8 cellular contexts compared by ENCODE assay signal in genomic region chr13:32315255-32316029, GRCh38. TPM values are rescaled to one million over a fixed set of nuclear protein-coding genes. Genes with fewer than 3 reads are reported as not detected.
DNase-seq lines count a peak whose midpoint lies in the region; ATAC-seq and TF ChIP-seq lines count a peak whose summit lies in the region.

TSS of gene BRCA2 (plus strand) at chr13:32315508. CDS start at chr13:32316461, 953 bp downstream.
TSS of gene ZAR1L (minus strand) at chr13:32315363. CDS start at chr13:32311925, 3,438 bp downstream.

- no peaks in the 10 kb centered on the region for H3K4me1 Mint-ChIP-seq in Calu3 (ENCODE audit: low read depth, unreplicated experiment)

- H3K27ac ChIP-seq in OCI-LY3 (ENCODE audit: low read length): peak within 1 kb of the TSS; percentile 89

- CTCF ChIA-PET in Calu3 (lab: Charles Lee): interaction anchor here (1.0 to 1.5 kb wide), 3 partner anchors 12 to 406 kb away, joined by 3 to 4 read pairs (median 3); no protein-coding TSS in a partner anchor

- peak within 1 kb of the TSS; percentile 88 for H3K9ac ChIP-seq in OCI-LY3 (ENCODE audit: low read length)

- TF ChIP-seq CTCF in Calu3 (IDR thresholded peaks at IDR 0.05; ENCODE audit: unreplicated experiment) (no peak), OCI-LY3 (IDR thresholded peaks at IDR 0.05; ENCODE audit: low read depth, low read length) (no peak), epithelial cell of esophagus (IDR thresholded peaks at IDR 0.05; ENCODE audit: insufficient read depth, low read depth, low read length, missing control alignments) (no peak), mucosa of descending colon (IDR thresholded peaks at IDR 0.05) (no peak)

- peak within 1 kb of the TSS; percentile 86 for H3K4me2 ChIP-seq in OCI-LY3 (ENCODE audit: low read length)

- H3K79me2 ChIP-seq in OCI-LY3 (ENCODE audit: low read length): peaks cover 9% of the 10 kb centered on the region

- peaks cover 23% of the 10 kb centered on the region for H3K4me1 ChIP-seq in OCI-LY3 (ENCODE audit: low read length)
- H3K4me1 ChIP-seq in mucosa of descending colon (ENCODE audit: low read depth): peaks cover 5% of the 10 kb centered on the region

- BruUV-seq in Calu3 (replicated peaks; lab: Mats Ljungman, UMichigan): TSS peak; percentile 29

- H3K4me3 ChIP-seq in OCI-LY3 (ENCODE audit: low read length) (peak within 1 kb of the TSS; percentile 79), epithelial cell of esophagus (ENCODE audit: low read length) (peak within 1 kb of the TSS; percentile 93), mucosa of descending colon (peak within 1 kb of the TSS; percentile 54)

- H3K36me3 Mint-ChIP-seq in Calu3 (ENCODE audit: insufficient read depth, unreplicated experiment): peaks cover 17% of the 10 kb centered on the region

- H3K27ac Mint-ChIP-seq in Calu3 (ENCODE audit: unreplicated experiment): peak within 1 kb of the TSS; percentile 95

- peak within 1 kb of the TSS; percentile 74 for H2AFZ ChIP-seq in OCI-LY3 (ENCODE audit: low read depth, low read length)

- peak; percentile 87 for ATAC-seq in GM21367 (IDR thresholded peaks at IDR 0.05; ENCODE audit: unreplicated experiment)
- peak; percentile 99 for ATAC-seq in mucosa of descending colon

- no peaks in the 10 kb centered on the region for H3K27me3 Mint-ChIP-seq in Calu3 (ENCODE audit: unreplicated experiment)

- no peaks in the 10 kb centered on the region for H3K9me3 ChIP-seq in OCI-LY3 (ENCODE audit: insufficient read depth, low read length)
- H3K9me3 ChIP-seq in mucosa of descending colon: no peaks in the 10 kb centered on the region

- H3K4me3 Mint-ChIP-seq in Calu3 (ENCODE audit: low read depth, unreplicated experiment): peak within 1 kb of the TSS; percentile 84

- H3K27me3 ChIP-seq in OCI-LY3 (ENCODE audit: low read depth, low read length): no peaks in the 10 kb centered on the region

- H4K20me1 ChIP-seq in OCI-LY3 (ENCODE audit: insufficient read depth, low read length): no peaks in the 10 kb centered on the region

- no peaks in the 10 kb centered on the region for H3K9me3 Mint-ChIP-seq in Calu3 (ENCODE audit: low read depth, unreplicated experiment)

- intact Hi-C loops in Calu3 (cut with micrococcal nuclease; ENCODE audit: unreplicated experiment) (no loop called here), mucosa of descending colon (cut with DNase I, micrococcal nuclease) (loop anchor here in 1 of 2 donors (10.0 kb wide), 1 partner anchor 109 kb away; the partner anchor contains the start of gene N4BP2L1)

- DNase-seq in Calu3 (peak; percentile 81), HT1080 (ENCODE audit: low read depth) (peak; percentile 87), activated T-cell treated with anti-CD3 and anti-CD28 coated beads for 24 hours (ENCODE audit: low read depth) (peak; percentile 81), epithelial cell of esophagus (ENCODE audit: low read depth) (peak; percentile 89), mucosa of descending colon (peak; percentile 92 to 95 (median 93))
- DNase-seq in stimulated activated CD8-positive, alpha-beta memory T cell treated with anti-CD3 and anti-CD28 coated beads, Interleukin-2, amount 100 ng/mL, for 48 hours (ENCODE audit: low read depth in 2 of 2): peak; percentile 81 to 84

- H3K36me3 ChIP-seq in OCI-LY3 (replicated peaks; ENCODE audit: low read depth, low read length): peaks cover 17% of the 10 kb centered on the region
- H3K36me3 ChIP-seq in mucosa of descending colon (ENCODE audit: low read depth): no peaks in the 10 kb centered on the region

RNA-seq across cellular contexts. Expression of gene BRCA2, which starts in this region (rescaled TPM):
- total RNA-seq in Calu3 (2022) (11.0 and 12.8 TPM in 2 replicates), mucosa of descending colon (1 to 10 TPM; 1.8 to 4.8 (median 2.5) TPM)
- total RNA-seq in HT1080 (2014; rRNA removed; shearing (Covaris generic)): 8.0 and 10.1 TPM in 2 replicates
- polyA plus RNA-seq in HT1080 (2015; cell fraction: cytosol; rRNA removed): 4.9 and 6.8 TPM in 2 replicates
- 18.0 and 18.8 TPM in 2 replicates for polyA plus RNA-seq in HT1080 (2015; cell fraction: nucleus; rRNA removed)

RNA-seq across cellular contexts. Expression of gene ZAR1L, which starts in this region (rescaled TPM):
- not detected in 2 replicates for total RNA-seq in Calu3 (2022)
- not detected in 2 replicates for total RNA-seq in HT1080 (2014; rRNA removed; shearing (Covaris generic))
- polyA plus RNA-seq in HT1080 (2015; cell fraction: cytosol; rRNA removed): not detected in 2 replicates
- 0.24 and 0.41 TPM in 2 replicates for polyA plus RNA-seq in HT1080 (2015; cell fraction: nucleus; rRNA removed)
- total RNA-seq in mucosa of descending colon: not detected

Comparison
In these comparisons a context has a peak if more than half of its experiments do, and no peak if none do; other contexts are left out.
1. Peak in every context shown above with its lines: DNase-seq, ATAC-seq, H3K4me3 ChIP-seq and H3K27ac ChIP-seq.